Comparison of ENCODE assay signal across 24 cellular contexts in genomic region chr16:67677712-67678111, GRCh38. TPM values are rescaled to one million over a fixed set of nuclear protein-coding genes. Genes with fewer than 3 reads are reported as not detected.
DNase-seq lines count a peak whose midpoint lies in the region; ATAC-seq and TF ChIP-seq lines count a peak whose summit lies in the region.
"Had no signal": no experiment of that assay in that cellular context is flagged by ENCODE, and none has a peak within 500 bp of the region (broad histone marks: within the 10 kb centered on the region; RNA-seq: fewer than 3 reads in every experiment).

No MANE protein-coding gene starts in this region.

- no peak for TF ChIP-seq CTCF in C4-2B (conservative IDR thresholded peaks at IDR 0.05)
- TF ChIP-seq CTCF in hepatocyte (IDR thresholded peaks at IDR 0.05; ENCODE audit: poor library complexity): no peak
- no peak for TF ChIP-seq CTCF in spleen (IDR thresholded peaks at IDR 0.05 in 8 of 11, conservative IDR thresholded peaks at IDR 0.05 in 3 of 11)
- no peak for TF ChIP-seq CTCF in uterus (IDR thresholded peaks at IDR 0.05)
- no peak for TF ChIP-seq CTCF in brain microvascular endothelial cell (IDR thresholded peaks at IDR 0.05; ENCODE audit: low read depth, low read length, missing control alignments)

- H4K20me1 ChIP-seq in hepatocyte (ENCODE audit: insufficient read depth, poor library complexity, severe bottlenecking): no peaks in the 10 kb centered on the region

- WGBS in hepatocyte (ENCODE audit: low lambda C conversion rate, missing lambda C conversion rate): 86% methylated on average over 1 of the region's 1 CpG
- WGBS in spleen, 5 donors: 96 to 100% (median 100%) methylated on average over 1 of the region's 1 CpG

- H3K9ac ChIP-seq in HUES6 (ENCODE audit: low read length): peak overlapping the region; percentile 22

- no peak for ATAC-seq in GM21723 (IDR thresholded peaks at IDR 0.05; ENCODE audit: unreplicated experiment)
- no peak for ATAC-seq in HG02763 (IDR thresholded peaks at IDR 0.05; ENCODE audit: unreplicated experiment)
- ATAC-seq: naive thymus-derived CD8-positive, alpha-beta T cell had no signal

- no peak for DNase-seq in hepatocyte (ENCODE audit: low spot score)
- peak; percentile 55 for DNase-seq in spleen
- DNase-seq in uterus: no peak
- no peak for DNase-seq in brain microvascular endothelial cell
- DNase-seq: activated B cell treated with CpG ODN at 0.5 μM for 24 hours; activated CD4-positive, alpha-beta T cell treated with anti-CD3 and anti-CD28 coated beads, Interleukin-2, amount 50 U/mL, for 4 hours; activated naive CD4-positive, alpha-beta T cell treated with anti-CD3 and anti-CD28 coated beads, Interleukin-2, amount 50 U/mL, for 16 hours; amygdala; HFFc6; immature natural killer cell; left ventricle myocardium inferior; midbrain; NCI-H1092 treated with DMSO at 0.1 percent for 48 hours; NCI-H187 treated with DMSO at 0.1 percent for 48 hours; NCI-H526 treated with DMSO at 0.1 percent for 48 hours; stomach; tibial artery had no signal

- H3K27ac ChIP-seq in C4-2B (peak overlapping the region; percentile 86), HUES6 (ENCODE audit: low read depth, low read length) (peak overlapping the region; percentile 49; the same call in 1 of the 2 replicates), hepatocyte (peak overlapping the region; percentile 11), spleen (peak overlapping the region in 5 of 8 donors; percentile 61 to 94 (median 73)), uterus (no peak overlapping the region), brain microvascular endothelial cell (no peak overlapping the region)
- H3K27ac ChIP-seq: coronary artery, SJSA1, tibial artery had no signal

- H3K27me3 ChIP-seq in HUES6 (ENCODE audit: control insufficient read depth, insufficient read depth, low read length) (no peaks in the 10 kb centered on the region), hepatocyte (no peaks in the 10 kb centered on the region), spleen (replicated peaks in 1 of 7) (no peaks in the 10 kb centered on the region), uterus (no peaks in the 10 kb centered on the region), brain microvascular endothelial cell (replicated peaks) (no peaks in the 10 kb centered on the region)
- H3K27me3 ChIP-seq: SJSA1, stomach, tibial artery had no signal

- TF ChIP-seq POLR2A in spleen (IDR thresholded peaks at IDR 0.05) (no peak), uterus (IDR thresholded peaks at IDR 0.05) (no peak)

- no peak overlapping the region for H3K4me2 ChIP-seq in hepatocyte

- H3K79me2 ChIP-seq in hepatocyte: no peaks in the 10 kb centered on the region

- no peaks in the 10 kb centered on the region; the same call in 1 of the 2 replicates for H3K4me1 ChIP-seq in HUES6 (ENCODE audit: control insufficient read depth, insufficient read depth, low read length)
- H3K4me1 ChIP-seq in hepatocyte (ENCODE audit: insufficient read depth): peaks cover 7% of the 10 kb centered on the region
- peaks cover 18 to 58% (median 50%) of the 10 kb centered on the region in 6 donors for H3K4me1 ChIP-seq in spleen
- H3K4me1 ChIP-seq in uterus: no peaks in the 10 kb centered on the region
- H3K4me1 ChIP-seq: SJSA1 had no signal

- H3K9me3 ChIP-seq in HUES6 (ENCODE audit: control insufficient read depth, insufficient read depth, low read depth, low read length): no peaks in the 10 kb centered on the region
- no peaks in the 10 kb centered on the region for H3K9me3 ChIP-seq in hepatocyte (ENCODE audit: low read depth)
- no peaks in the 10 kb centered on the region for H3K9me3 ChIP-seq in spleen
- no peaks in the 10 kb centered on the region for H3K9me3 ChIP-seq in uterus
- H3K9me3 ChIP-seq: left ventricle myocardium inferior, SJSA1, stomach, tibial artery had no signal

- H2AFZ ChIP-seq in hepatocyte: no peak overlapping the region

- no peak overlapping the region for H3K4me3 ChIP-seq in HUES6 (ENCODE audit: low read depth, low read length)
- no peak overlapping the region for H3K4me3 ChIP-seq in hepatocyte
- no peak overlapping the region for H3K4me3 ChIP-seq in spleen
- no peak overlapping the region for H3K4me3 ChIP-seq in uterus
- no peak overlapping the region for H3K4me3 ChIP-seq in brain microvascular endothelial cell (ENCODE audit: low read depth, low read length)
- H3K4me3 ChIP-seq: coronary artery, left ventricle myocardium inferior, SJSA1, stomach, tibial artery had no signal

- intact Hi-C loops in spleen (cut with DNase I; ENCODE audit: low total_unique reads) (loop anchor here (10.0 kb wide), 1 partner anchor 247 kb away; no protein-coding TSS in a partner anchor), uterus (cut with DNase I; ENCODE audit: low total_unique reads) (no loop called here)

- in situ Hi-C loops in brain microvascular endothelial cell (cut with HindIII; ENCODE audit: low pct_ligation_motif_present, low sequenced_read_pairs): no loop called here

- no peaks in the 10 kb centered on the region for H3K9me2 ChIP-seq in hepatocyte (replicated peaks; ENCODE audit: insufficient read depth)

- H3K36me3 ChIP-seq in HUES6 (ENCODE audit: control insufficient read depth, insufficient read depth, low read length): peaks cover 16% of the 10 kb centered on the region; the same call in 1 of the 2 replicates
- H3K36me3 ChIP-seq in hepatocyte (replicated peaks; ENCODE audit: insufficient read depth, low read depth): no peaks in the 10 kb centered on the region
- peaks cover 0 to 58% (median 9%) of the 10 kb centered on the region in 6 donors for H3K36me3 ChIP-seq in spleen
- no peaks in the 10 kb centered on the region for H3K36me3 ChIP-seq in uterus
- peaks cover 18% of the 10 kb centered on the region for H3K36me3 ChIP-seq in brain microvascular endothelial cell (replicated peaks)
- H3K36me3 ChIP-seq: SJSA1 had no signal

RNA-seq across cellular contexts. Expression of gene C16orf86, which starts 11.1 kb away (rescaled TPM):
- 1.7 and 2.3 TPM in 2 replicates for total RNA-seq in hepatocyte
- polyA plus RNA-seq in hepatocyte: 3.4 and 4.1 TPM in 2 replicates
- 10 to 100 TPM in 2 of 7 donors, 1 to 10 TPM in 5; 5.2 to 17.3 (median 7.9) TPM for total RNA-seq in spleen
- polyA plus RNA-seq in spleen: 10 to 100 TPM in 2 of 3 donors, 1 to 10 TPM in 1; 8.9 to 11.1 (median 11.0) TPM
- total RNA-seq in uterus: 1 to 10 TPM in 3 of 4 donors, not detected in 1; 5.3 to 8.6 (median 6.9) TPM

RNA-seq across cellular contexts. Expression of gene ENKD1, which starts 11.2 kb away (rescaled TPM):
- total RNA-seq in hepatocyte: 8.3 and 10.2 TPM in 2 replicates
- 13.1 and 16.0 TPM in 2 replicates for polyA plus RNA-seq in hepatocyte
- 10 to 100 TPM in 5 of 7 donors, 1 to 10 TPM in 2; 9.2 to 18.4 (median 11.4) TPM for total RNA-seq in spleen
- 10 to 100 TPM; 13.0 to 21.6 (median 18.7) TPM for polyA plus RNA-seq in spleen
- total RNA-seq in uterus: 10 to 100 TPM in 3 of 4 donors, 1 to 10 TPM in 1; 4.1 to 22.4 (median 13.7) TPM

RNA-seq across cellular contexts. Expression of gene PARD6A, which starts 17.0 kb away (rescaled TPM):
- total RNA-seq in hepatocyte (1.1 and 1.4 TPM in 2 replicates), spleen (10 to 100 TPM in 1 of 7 donors, 1 to 10 TPM in 6; 3.3 to 13.8 (median 5.5) TPM), uterus (10 to 100 TPM in 1 of 4 donors, 1 to 10 TPM in 2, not detected in 1; 1.6 to 32.9 (median 7.9) TPM)
- polyA plus RNA-seq in hepatocyte (1.8 and 3.0 TPM in 2 replicates), spleen (10 to 100 TPM in 1 of 3 donors, 1 to 10 TPM in 2; 5.4 to 10.2 (median 8.2) TPM)

RNA-seq across cellular contexts. Expression of gene ACD, which starts 17.7 kb away (rescaled TPM):
- 17.1 and 18.5 TPM in 2 replicates for total RNA-seq in hepatocyte
- 26.3 and 28.5 TPM in 2 replicates for polyA plus RNA-seq in hepatocyte
- 10 to 100 TPM; 18.1 to 31.7 (median 24.4) TPM for total RNA-seq in spleen
- 10 to 100 TPM; 16.9 to 25.2 (median 18.1) TPM for polyA plus RNA-seq in spleen
- 10 to 100 TPM; 17.8 to 33.4 (median 29.8) TPM for total RNA-seq in uterus

RNA-seq across cellular contexts. Expression of gene CARMIL2, which starts 32.8 kb away (rescaled TPM):
- 0.52 and 1.7 TPM in 2 replicates for total RNA-seq in hepatocyte
- 2.6 and 2.9 TPM in 2 replicates for polyA plus RNA-seq in hepatocyte
- 10 to 100 TPM; 30.0 to 66.7 (median 50.6) TPM for total RNA-seq in spleen
- 10 to 100 TPM; 48.1 to 92.3 (median 80.1) TPM for polyA plus RNA-seq in spleen
- 1 to 10 TPM in 1 of 4 donors, under 1 TPM in 2, not detected in 1; 0.41 to 1.2 (median 0.51) TPM for total RNA-seq in uterus

Comparison
In these comparisons a context has a peak if more than half of its experiments do, and no peak if none do; other contexts are left out.
1. H3K27ac ChIP-seq: peak in C4-2B (single experiment), HUES6 (single experiment), hepatocyte (single experiment) and spleen (5 of 8); none in uterus (0 of 2) and brain microvascular endothelial cell (single experiment).